ENCODE assay signal across 7 cellular contexts in genomic region chr10:132386921-132387320, GRCh38. TPM values are rescaled to one million over a fixed set of nuclear protein-coding genes. Genes with fewer than 3 reads are reported as not detected.
A peak's percentile ranks its signal among the peaks of the same experiment; 100 is the strongest.
DNase-seq lines count a peak whose midpoint lies in the region; ATAC-seq and TF ChIP-seq lines count a peak whose summit lies in the region.
"Not testable (repeated sequence)": the region's sequence is repeated elsewhere in the genome, so short reads cannot be mapped to it uniquely, and the experiment has no call there.

No MANE protein-coding gene starts in this region.

- not testable (repeated sequence) for DNase-seq in activated CD4-positive, alpha-beta memory T cell treated with anti-CD3 and anti-CD28 coated beads for 36 hours
- peak; percentile 28 for DNase-seq in activated naive CD8-positive, alpha-beta T cell treated with anti-CD3 and anti-CD28 coated beads, Interleukin-2, amount 10 ng/mL, durations not matched to agents 7 days and 5 days
- DNase-seq in left ventricle myocardium superior (peak; percentile 21), mucosa of descending colon (peak in 2 of 3 donors; percentile 24 to 43), sciatic nerve (ENCODE audit: low spot score) (peak; percentile 58), suprapubic skin (ENCODE audit: low spot score in 2 of 2) (peak; percentile 44 to 59)

- H3K9me3 ChIP-seq in DOHH2 (ENCODE audit: control insufficient read depth, insufficient read depth, low read length); mucosa of descending colon; suprapubic skin: not testable (repeated sequence)

- H3K27ac Mint-ChIP-seq in activated CD4-positive, alpha-beta memory T cell treated with anti-CD3 and anti-CD28 coated beads for 36 hours: peak overlapping the region; percentile 23
- H3K27ac Mint-ChIP-seq in activated naive CD8-positive, alpha-beta T cell treated with anti-CD3 and anti-CD28 coated beads, Interleukin-2, amount 10 ng/mL, durations not matched to agents 7 days and 5 days: peak overlapping the region; percentile 31

- H3K4me3 ChIP-seq in DOHH2 (ENCODE audit: low read length): peak overlapping the region; percentile 65; the same call in 1 of the 2 replicates
- not testable (repeated sequence) for H3K4me3 ChIP-seq in mucosa of descending colon, suprapubic skin

- ATAC-seq in activated naive CD8-positive, alpha-beta T cell treated with anti-CD3 and anti-CD28 coated beads, Interleukin-2, amount 10 ng/mL, durations not matched to agents 7 days and 5 days (ENCODE audit: low read depth); left ventricle myocardium superior; mucosa of descending colon; sciatic nerve: not testable (repeated sequence)

- not testable (repeated sequence) for H3K9me2 ChIP-seq in DOHH2 (replicated peaks; ENCODE audit: control insufficient read depth, low read length)

- TF ChIP-seq POLR2A in suprapubic skin (IDR thresholded peaks at IDR 0.05): not testable (repeated sequence)

- not testable (repeated sequence) for H3K4me3 Mint-ChIP-seq in activated CD4-positive, alpha-beta memory T cell treated with anti-CD3 and anti-CD28 coated beads for 36 hours; activated naive CD8-positive, alpha-beta T cell treated with anti-CD3 and anti-CD28 coated beads, Interleukin-2, amount 10 ng/mL, durations not matched to agents 7 days and 5 days

- not testable (repeated sequence) for H3K36me3 ChIP-seq in DOHH2 (ENCODE audit: control insufficient read depth, low read length); mucosa of descending colon (ENCODE audit: low read depth); suprapubic skin

- CTCF ChIA-PET in activated CD4-positive, alpha-beta memory T cell treated with anti-CD3 and anti-CD28 coated beads for 36 hours (lab: Charles Lee): interaction anchor here (0.6 to 1.1 kb wide), 2 partner anchors 20 to 235 kb away, joined by 3 read pairs; no protein-coding TSS in a partner anchor

- not testable (repeated sequence) for H3K9me3 Mint-ChIP-seq in activated CD4-positive, alpha-beta memory T cell treated with anti-CD3 and anti-CD28 coated beads for 36 hours; activated naive CD8-positive, alpha-beta T cell treated with anti-CD3 and anti-CD28 coated beads, Interleukin-2, amount 10 ng/mL, durations not matched to agents 7 days and 5 days

- H3K4me1 ChIP-seq in DOHH2 (ENCODE audit: control insufficient read depth, low read length) (peaks cover 54% of the 10 kb centered on the region), mucosa of descending colon (ENCODE audit: low read depth) (peaks cover 10% of the 10 kb centered on the region), suprapubic skin (peaks cover 20% of the 10 kb centered on the region)

- TF ChIP-seq EP300 in suprapubic skin (IDR thresholded peaks at IDR 0.05): not testable (repeated sequence)

- H3K27me3 Mint-ChIP-seq in activated CD4-positive, alpha-beta memory T cell treated with anti-CD3 and anti-CD28 coated beads for 36 hours; activated naive CD8-positive, alpha-beta T cell treated with anti-CD3 and anti-CD28 coated beads, Interleukin-2, amount 10 ng/mL, durations not matched to agents 7 days and 5 days: not testable (repeated sequence)

- H3K79me2 ChIP-seq in DOHH2 (ENCODE audit: control insufficient read depth, low read length): not testable (repeated sequence)

- POLR2A ChIA-PET in activated CD4-positive, alpha-beta memory T cell treated with anti-CD3 and anti-CD28 coated beads for 36 hours (lab: Charles Lee); activated naive CD8-positive, alpha-beta T cell treated with anti-CD3 and anti-CD28 coated beads, Interleukin-2, amount 10 ng/mL, durations not matched to agents 7 days and 5 days (lab: Charles Lee): not testable (repeated sequence)

- TF ChIP-seq CTCF in DOHH2 (IDR thresholded peaks at IDR 0.05; ENCODE audit: low read depth, low read length, poor library complexity, severe bottlenecking); mucosa of descending colon (IDR thresholded peaks at IDR 0.05); suprapubic skin (IDR thresholded peaks at IDR 0.05): not testable (repeated sequence)

- H3K4me1 Mint-ChIP-seq in activated CD4-positive, alpha-beta memory T cell treated with anti-CD3 and anti-CD28 coated beads for 36 hours (ENCODE audit: low read depth): not testable (repeated sequence)
- peaks cover 13% of the 10 kb centered on the region for H3K4me1 Mint-ChIP-seq in activated naive CD8-positive, alpha-beta T cell treated with anti-CD3 and anti-CD28 coated beads, Interleukin-2, amount 10 ng/mL, durations not matched to agents 7 days and 5 days

- H3K36me3 Mint-ChIP-seq in activated CD4-positive, alpha-beta memory T cell treated with anti-CD3 and anti-CD28 coated beads for 36 hours; activated naive CD8-positive, alpha-beta T cell treated with anti-CD3 and anti-CD28 coated beads, Interleukin-2, amount 10 ng/mL, durations not matched to agents 7 days and 5 days: not testable (repeated sequence)

- 71% methylated on average over 1 of the region's 1 CpG for WGBS in suprapubic skin

- not testable (repeated sequence) for H3K27me3 ChIP-seq in DOHH2 (ENCODE audit: control insufficient read depth, low read length); suprapubic skin

- not testable (repeated sequence) for H3K27ac ChIP-seq in DOHH2 (ENCODE audit: low read depth, low read length); suprapubic skin

- not testable (repeated sequence) for H3F3A ChIP-seq in DOHH2 (ENCODE audit: control insufficient read depth, insufficient read depth)

- not testable (repeated sequence) for H4K20me1 ChIP-seq in DOHH2 (ENCODE audit: control insufficient read depth, insufficient read depth, low read depth, low read length)

- peak overlapping the region; percentile 67 for H3K4me2 ChIP-seq in DOHH2 (ENCODE audit: low read length)

- intact Hi-C loops in activated CD4-positive, alpha-beta memory T cell treated with anti-CD3 and anti-CD28 coated beads for 36 hours (cut with micrococcal nuclease): loop anchor here (5.0 kb wide), 1 partner anchor 150 kb away; the partner anchor contains the start of gene INPP5A
- intact Hi-C loops in left ventricle myocardium superior (cut with micrococcal nuclease): loop anchor here (10.0 kb wide), 1 partner anchor 68 kb away; no protein-coding TSS in a partner anchor
- intact Hi-C loops in mucosa of descending colon (cut with DNase I, micrococcal nuclease): loop anchor here (5.0 to 10.0 kb wide), 4 partner anchors 65 to 248 kb away; partner anchors contain the start of gene INPP5A (in 1 of the 2)
- intact Hi-C loops in sciatic nerve (cut with DNase I): loop anchor here (10.0 kb wide), 1 partner anchor 258 kb away; no protein-coding TSS in a partner anchor

RNA-seq across cellular contexts. Expression of gene PWWP2B, which starts 10.1 kb away (rescaled TPM):
- 1 to 10 TPM; 3.0 to 3.1 TPM for total RNA-seq in activated CD4-positive, alpha-beta memory T cell treated with anti-CD3 and anti-CD28 coated beads for 36 hours
- total RNA-seq in activated naive CD8-positive, alpha-beta T cell treated with anti-CD3 and anti-CD28 coated beads, Interleukin-2, amount 10 ng/mL, durations not matched to agents 7 days and 5 days: 10 to 100 TPM; 16.6 to 17.1 TPM
- total RNA-seq in left ventricle myocardium superior: 19.9 TPM
- total RNA-seq in mucosa of descending colon: 10 to 100 TPM; 37.7 to 55.6 (median 41.7) TPM
- total RNA-seq in sciatic nerve: 13.3 TPM
- total RNA-seq in suprapubic skin: 10 to 100 TPM; 15.2 to 19.4 (median 18.3) TPM

RNA-seq across cellular contexts. Expression of gene LRRC27, which starts 54.9 kb away (rescaled TPM):
- 1 to 10 TPM; 2.5 to 2.8 TPM for total RNA-seq in activated CD4-positive, alpha-beta memory T cell treated with anti-CD3 and anti-CD28 coated beads for 36 hours
- total RNA-seq in activated naive CD8-positive, alpha-beta T cell treated with anti-CD3 and anti-CD28 coated beads, Interleukin-2, amount 10 ng/mL, durations not matched to agents 7 days and 5 days: 1 to 10 TPM; 4.7 to 6.3 TPM
- total RNA-seq in left ventricle myocardium superior (3.2 TPM), mucosa of descending colon (10 to 100 TPM in 2 of 3 donors, 1 to 10 TPM in 1; 6.9 to 12.2 (median 11.1) TPM), sciatic nerve (12.4 TPM), suprapubic skin (10 to 100 TPM in 1 of 4 donors, 1 to 10 TPM in 3; 6.6 to 13.1 (median 7.1) TPM)
